Comparison of ENCODE assay signal across 13 cellular contexts in the genomic region with DNA sequence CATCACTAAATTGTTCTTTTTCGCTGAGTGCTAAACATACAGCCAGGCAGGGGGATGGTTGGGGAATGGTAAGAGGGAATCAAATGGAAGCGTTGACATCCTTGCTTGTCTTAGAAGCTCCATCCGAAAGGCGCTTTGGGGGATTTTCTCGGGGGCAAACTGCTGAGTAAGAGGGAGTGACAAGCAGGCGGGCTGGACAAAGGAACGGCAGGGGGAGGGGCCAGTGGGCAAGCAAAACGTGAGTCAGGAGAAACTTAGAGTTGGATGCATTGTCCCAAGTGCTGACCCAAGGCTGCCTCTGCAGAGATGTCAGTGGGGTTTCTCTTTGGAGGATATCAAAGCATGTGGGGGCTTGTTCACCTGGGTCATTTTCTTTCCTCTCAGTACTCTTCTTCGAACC.
"Had no signal": no experiment of that assay in that cellular context is flagged by ENCODE, and none has a peak within 500 bp of the region (broad histone marks: within the 10 kb centered on the region; RNA-seq: fewer than 3 reads in every experiment).

No MANE protein-coding gene starts in this region.

- FAIRE-seq: endometrium had no signal

- DNase-seq: activated B cell treated with CpG ODN at 0.5 μM for 24 hours; activated CD4-positive, alpha-beta T cell treated with anti-CD3 and anti-CD28 coated beads, Interleukin-2, amount 10 ng/mL, durations not matched to agents 7 days and 5 days; activated T-cell treated with anti-CD3 and anti-CD28 coated beads for 4 hours; brain microvascular endothelial cell; dermis blood vessel endothelial cell; esophagus squamous epithelium; foreskin fibroblast had no signal

- H3K36me3 Mint-ChIP-seq: activated naive CD4-positive, alpha-beta T cell treated with anti-CD3 and anti-CD28 coated beads, Interleukin-2, amount 50 U/mL, for 24 hours had no signal

- H3K4me3 ChIP-seq: esophagus squamous epithelium, right atrium auricular region, skin epidermis had no signal

- H3K9me3 Mint-ChIP-seq: activated B cell treated with CpG ODN at 0.5 μM for 24 hours; activated CD4-positive, alpha-beta T cell treated with anti-CD3 and anti-CD28 coated beads, Interleukin-2, amount 10 ng/mL, durations not matched to agents 7 days and 5 days; activated naive CD4-positive, alpha-beta T cell treated with anti-CD3 and anti-CD28 coated beads, Interleukin-2, amount 50 U/mL, for 24 hours; activated T-helper 2 cell treated with anti-CD3 and anti-CD28 coated beads, Interferon-gamma antibody, Interleukin-2, Interleukin-4, amounts not matched to agents 10 μg/mL and 5 μg/mL and 100 μg/mL, durations not matched to agents 14 hours and 24 hours and 36 hours had no signal

- H3K27ac ChIP-seq: brain microvascular endothelial cell, esophagus squamous epithelium, neutrophil, right atrium auricular region, skin epidermis had no signal

- H3K4me1 ChIP-seq: esophagus squamous epithelium, right atrium auricular region had no signal

- H3K27me3 Mint-ChIP-seq: activated naive CD4-positive, alpha-beta T cell treated with anti-CD3 and anti-CD28 coated beads, Interleukin-2, amount 50 U/mL, for 24 hours had no signal

- H3K4me3 Mint-ChIP-seq: activated B cell treated with CpG ODN at 0.5 μM for 24 hours; activated CD4-positive, alpha-beta T cell treated with anti-CD3 and anti-CD28 coated beads, Interleukin-2, amount 10 ng/mL, durations not matched to agents 7 days and 5 days; activated naive CD4-positive, alpha-beta T cell treated with anti-CD3 and anti-CD28 coated beads, Interleukin-2, amount 50 U/mL, for 24 hours had no signal

- H3K4me1 Mint-ChIP-seq: activated B cell treated with CpG ODN at 0.5 μM for 24 hours had no signal

- H3K27ac Mint-ChIP-seq: activated B cell treated with CpG ODN at 0.5 μM for 24 hours; activated CD4-positive, alpha-beta T cell treated with anti-CD3 and anti-CD28 coated beads, Interleukin-2, amount 10 ng/mL, durations not matched to agents 7 days and 5 days; activated T-helper 2 cell treated with anti-CD3 and anti-CD28 coated beads, Interferon-gamma antibody, Interleukin-2, Interleukin-4, amounts not matched to agents 10 μg/mL and 5 μg/mL and 100 μg/mL, durations not matched to agents 14 hours and 24 hours and 36 hours had no signal

- H3K27me3 ChIP-seq: brain microvascular endothelial cell, right atrium auricular region had no signal

- H3K9me3 ChIP-seq: esophagus squamous epithelium, neutrophil, right atrium auricular region had no signal

- H3K36me3 ChIP-seq: brain microvascular endothelial cell, esophagus squamous epithelium, neutrophil, right atrium auricular region had no signal
